ENCODE assay signal across 22 cellular contexts in the genomic region with DNA sequence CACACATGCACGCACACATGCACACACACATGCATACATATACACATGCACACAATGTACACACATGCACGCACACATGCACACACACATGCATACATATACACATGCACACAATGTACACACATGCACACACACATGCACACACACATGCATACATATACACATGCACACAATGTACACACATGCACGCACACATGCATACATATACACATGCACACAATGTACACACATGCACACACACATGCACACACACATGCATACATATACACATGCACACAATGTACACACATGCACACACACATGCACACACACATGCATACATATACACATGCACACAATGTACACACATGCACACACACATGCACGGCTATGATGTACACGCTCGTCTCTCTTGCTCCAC. TPM values are rescaled to one million over a fixed set of nuclear protein-coding genes. Genes with fewer than 3 reads are reported as not detected.
"Had no signal": no experiment of that assay in that cellular context is flagged by ENCODE, and none has a peak within 500 bp of the region (broad histone marks: within the 10 kb centered on the region; RNA-seq: fewer than 3 reads in every experiment).

No MANE protein-coding gene starts in this region.

RNA-seq across cellular contexts. Expression of gene PABPN1L, which starts 27.8 kb away (rescaled TPM):
- total RNA-seq: activated CD4-positive, alpha-beta memory T cell treated with anti-CD3 and anti-CD28 coated beads for 36 hours; activated CD4-positive, alpha-beta T cell treated with anti-CD3 and anti-CD28 coated beads, Interleukin-2, amount 10 ng/mL, durations not matched to agents 24 days and 14 days; activated CD8-positive, alpha-beta memory T cell treated with anti-CD3 and anti-CD28 coated beads for 36 hours; activated CD8-positive, alpha-beta T cell treated with anti-CD3 and anti-CD28 coated beads for 36 hours; activated naive CD4-positive, alpha-beta T cell treated with anti-CD3 and anti-CD28 coated beads for 36 hours; activated naive CD4-positive, alpha-beta T cell treated with anti-CD3 and anti-CD28 coated beads, Interleukin-2, amount 50 U/mL, for 72 hours; activated naive CD8-positive, alpha-beta T cell treated with anti-CD3 and anti-CD28 coated beads for 36 hours; activated T-cell treated with anti-CD3 and anti-CD28 coated beads, Interleukin-2, amount 50 U/mL, for 4 hours; activated T-cell treated with anti-CD3 and anti-CD28 coated beads, Interleukin-2, amount 50 U/mL, for 72 hours; activated T-helper 1 cell treated with anti-CD3 and anti-CD28 coated beads, Interleukin-12 subunit alpha, Interleukin-12 subunit beta, Interleukin-2, Interleukin-4 antibody, amounts not matched to agents 30 ng/mL and 10 ng/mL and 1 ng/mL, durations not matched to agents 14 hours and 24 hours and 36 hours; activated T-helper 17 cell treated with anti-CD3 and anti-CD28 coated beads, Interleukin-2, amount 50 U/mL, for 72 hours; aorta; astrocyte; body of pancreas; breast epithelium; cardiac septum; cerebellum; T-cell; T-helper 1 cell treated with Interleukin-12 subunit alpha and Interleukin-12 subunit beta and Interleukin-4 antibody, amounts not matched to agents 30 ng/mL and 1 ng/mL, for 36 hours; T-helper 17 cell; T-helper 2 cell treated with Interferon-gamma antibody and Interleukin-4, amounts not matched to agents 100 ng/mL and 5 ng/mL, for 36 hours; WTC11 had no signal
- polyA plus RNA-seq: aorta had no signal
